Comparison of ENCODE assay signal across 10 cellular contexts in genomic region chr1:207883104-207883651, GRCh38. TPM values are rescaled to one million over a fixed set of nuclear protein-coding genes. Genes with fewer than 3 reads are reported as not detected.
DNase-seq lines count a peak whose midpoint lies in the region; ATAC-seq and TF ChIP-seq lines count a peak whose summit lies in the region.
"Had no signal": no experiment of that assay in that cellular context is flagged by ENCODE, and none has a peak within 500 bp of the region (broad histone marks: within the 10 kb centered on the region; RNA-seq: fewer than 3 reads in every experiment).

No MANE protein-coding gene starts in this region.

- H3K4me3 Mint-ChIP-seq in CD4-positive, CD25-positive, alpha-beta regulatory T cell = peak overlapping the region; percentile 82 to 90 (median 87)
- peak overlapping the region; percentile 71 to 87 for H3K4me3 Mint-ChIP-seq in effector memory CD8-positive, alpha-beta T cell
- no peak overlapping the region for H3K4me3 Mint-ChIP-seq in osteocyte (ENCODE audit: unreplicated experiment)

- H3K36me3 Mint-ChIP-seq in CD4-positive, CD25-positive, alpha-beta regulatory T cell = no peaks in the 10 kb centered on the region
- peaks cover 3% of the 10 kb centered on the region for H3K36me3 Mint-ChIP-seq in effector memory CD8-positive, alpha-beta T cell (ENCODE audit: insufficient read depth)
- H3K36me3 Mint-ChIP-seq in osteocyte (ENCODE audit: unreplicated experiment) = no peaks in the 10 kb centered on the region

- no peaks in the 10 kb centered on the region for H3K9me3 ChIP-seq in CD4-positive, CD25-positive, alpha-beta regulatory T cell (ENCODE audit: control insufficient read depth in 2 of 2, low read length in 2 of 2)

- H3K4me1 ChIP-seq in CD4-positive, CD25-positive, alpha-beta regulatory T cell (ENCODE audit: control insufficient read depth, insufficient read depth, low read length, poor library complexity, severe bottlenecking) = peaks cover 22% of the 10 kb centered on the region

- DNase-seq in CD4-positive, CD25-positive, alpha-beta regulatory T cell = peak in 2 of 3 donors; percentile 50 to 76
- DNase-seq in effector memory CD8-positive, alpha-beta T cell = no peak
- no peak for DNase-seq in COLO668 (lab: John Stamatoyannopoulos, UW; ENCODE audit: unreplicated experiment)
- DNase-seq in 8988T = no peak
- no peak for DNase-seq in osteocyte (ENCODE audit: extremely low spot score, unreplicated experiment)
- no peak for DNase-seq in HuH-7.5 (ENCODE audit: low spot score)
- DNase-seq: activated CD4-positive, CD25-positive, alpha-beta regulatory T cell treated with anti-CD3 and anti-CD28 coated beads, Interleukin-2, amount 50 U/mL, for 72 hours; KBM-7 had no signal

- TF ChIP-seq CTCF in osteocyte (IDR thresholded peaks at IDR 0.05) = no peak

- H3K4me1 Mint-ChIP-seq in CD4-positive, CD25-positive, alpha-beta regulatory T cell = peaks cover 17 to 42% (median 23%) of the 10 kb centered on the region in 4 donors
- peaks cover 30 to 32% of the 10 kb centered on the region in 2 donors for H3K4me1 Mint-ChIP-seq in effector memory CD8-positive, alpha-beta T cell (ENCODE audit: low read depth in 2 of 2)
- H3K4me1 Mint-ChIP-seq in osteocyte (ENCODE audit: unreplicated experiment) = peaks cover 9% of the 10 kb centered on the region

- no peaks in the 10 kb centered on the region for H3K27me3 Mint-ChIP-seq in CD4-positive, CD25-positive, alpha-beta regulatory T cell
- H3K27me3 Mint-ChIP-seq in effector memory CD8-positive, alpha-beta T cell = peaks cover 0 to 13% of the 10 kb centered on the region in 2 donors
- peaks cover 15% of the 10 kb centered on the region for H3K27me3 Mint-ChIP-seq in osteocyte (ENCODE audit: unreplicated experiment)

- peak overlapping the region; percentile 85 for H3K27ac ChIP-seq in CD4-positive, CD25-positive, alpha-beta regulatory T cell (ENCODE audit: insufficient read depth, low read length, poor library complexity, severe bottlenecking)

- H3K4me3 ChIP-seq in CD4-positive, CD25-positive, alpha-beta regulatory T cell (ENCODE audit: low read depth, low read length) = peak overlapping the region; percentile 92

- peak; percentile 71 to 77 for ATAC-seq in CD4-positive, CD25-positive, alpha-beta regulatory T cell (ENCODE audit: low read depth in 2 of 2)
- ATAC-seq in GM19438 (IDR thresholded peaks at IDR 0.05; ENCODE audit: low read depth, unreplicated experiment) = peak; percentile 65
- peak; percentile 69 for ATAC-seq in HG03354 (IDR thresholded peaks at IDR 0.05; ENCODE audit: poor library complexity, severe bottlenecking, unreplicated experiment)
- ATAC-seq in effector memory CD8-positive, alpha-beta T cell (replicated peaks) = peak; percentile 77

- no peaks in the 10 kb centered on the region for H3K36me3 ChIP-seq in CD4-positive, CD25-positive, alpha-beta regulatory T cell (ENCODE audit: control insufficient read depth, insufficient read depth, low read length)

- no peaks in the 10 kb centered on the region for H3K9me3 Mint-ChIP-seq in CD4-positive, CD25-positive, alpha-beta regulatory T cell
- H3K9me3 Mint-ChIP-seq in effector memory CD8-positive, alpha-beta T cell = no peaks in the 10 kb centered on the region
- no peaks in the 10 kb centered on the region for H3K9me3 Mint-ChIP-seq in osteocyte (ENCODE audit: unreplicated experiment)

- no peaks in the 10 kb centered on the region for H3K27me3 ChIP-seq in CD4-positive, CD25-positive, alpha-beta regulatory T cell (ENCODE audit: control insufficient read depth, insufficient read depth, low read length)

- peak overlapping the region; percentile 94 to 99 (median 97) for H3K27ac Mint-ChIP-seq in CD4-positive, CD25-positive, alpha-beta regulatory T cell
- peak overlapping the region; percentile 89 to 100 for H3K27ac Mint-ChIP-seq in effector memory CD8-positive, alpha-beta T cell
- H3K27ac Mint-ChIP-seq in osteocyte (ENCODE audit: unreplicated experiment) = no peak overlapping the region

RNA-seq across cellular contexts. Expression of gene CD34, which starts 27.7 kb away (rescaled TPM):
- 1.9 TPM for total RNA-seq in CD4-positive, CD25-positive, alpha-beta regulatory T cell
- polyA plus RNA-seq in CD4-positive, CD25-positive, alpha-beta regulatory T cell = under 1 TPM in 1 of 4 donors, not detected in 3; 0.02 TPM
- total RNA-seq in osteocyte = not detected in 2 replicates

Comparison
In these comparisons a context has a peak if more than half of its experiments do, and no peak if none do; other contexts are left out.
1. DNase-seq: peak in CD4-positive, CD25-positive, alpha-beta regulatory T cell (2 of 3); none in effector memory CD8-positive, alpha-beta T cell (0 of 3), COLO668 (single experiment), 8988T (single experiment), osteocyte (single experiment) and HuH-7.5 (single experiment).
2. Peak in every context shown above with its lines, with median percentiles within 50 percentile points of each other: ATAC-seq.